ENCODE assay signal across 13 cellular contexts in the genomic region with DNA sequence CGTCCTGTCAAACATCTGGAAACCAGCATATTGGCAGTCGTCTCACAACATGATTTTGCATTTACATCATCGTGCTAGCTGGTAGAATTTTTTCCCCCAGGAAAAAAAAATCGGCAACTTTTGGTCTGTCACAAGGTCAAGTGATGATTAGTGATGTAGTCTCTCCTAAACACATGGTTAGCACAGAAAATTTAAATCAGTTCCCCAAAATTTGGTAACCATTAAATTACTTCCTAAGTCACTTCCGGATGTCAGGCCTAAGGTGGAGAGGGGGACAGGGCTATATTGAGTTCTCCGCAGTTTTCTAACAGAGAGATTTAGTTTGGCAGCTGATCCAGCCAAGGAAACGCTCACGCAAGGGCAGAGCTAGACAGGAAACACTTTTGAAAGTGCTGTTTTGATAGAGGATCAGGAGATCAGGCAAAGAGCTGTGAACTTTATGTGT.
A peak's percentile ranks its signal among the peaks of the same experiment; 100 is the strongest.
DNase-seq lines count a peak whose midpoint lies in the region; ATAC-seq and TF ChIP-seq lines count a peak whose summit lies in the region.
"Had no signal": no experiment of that assay in that cellular context is flagged by ENCODE, and none has a peak within 500 bp of the region (broad histone marks: within the 10 kb centered on the region; RNA-seq: fewer than 3 reads in every experiment).

No MANE protein-coding gene starts in this region.

- no peak overlapping the region for H3K4me3 Mint-ChIP-seq in activated CD4-positive, alpha-beta T cell treated with anti-CD3 and anti-CD28 coated beads, Interleukin-2, amount 10 ng/mL, durations not matched to agents 24 days and 14 days
- H3K4me3 Mint-ChIP-seq in endothelial cell (ENCODE audit: unreplicated experiment): no peak overlapping the region
- H3K4me3 Mint-ChIP-seq in memory B cell: no peak overlapping the region
- peak overlapping the region; percentile 48 for H3K4me3 Mint-ChIP-seq in type B pancreatic cell

- TF ChIP-seq CTCF in endothelial cell (IDR thresholded peaks at IDR 0.05; ENCODE audit: unreplicated experiment) (no peak), type B pancreatic cell (conservative IDR thresholded peaks at IDR 0.05) (no peak)

- peaks cover 4% of the 10 kb centered on the region for H3K4me1 Mint-ChIP-seq in activated CD4-positive, alpha-beta T cell treated with anti-CD3 and anti-CD28 coated beads, Interleukin-2, amount 10 ng/mL, durations not matched to agents 24 days and 14 days
- H3K4me1 Mint-ChIP-seq in endothelial cell (ENCODE audit: unreplicated experiment) (peaks cover 58% of the 10 kb centered on the region), memory B cell (peaks cover 3% of the 10 kb centered on the region), type B pancreatic cell (ENCODE audit: unreplicated experiment) (peaks cover 64% of the 10 kb centered on the region)

- H3K27ac Mint-ChIP-seq in activated CD4-positive, alpha-beta T cell treated with anti-CD3 and anti-CD28 coated beads, Interleukin-2, amount 10 ng/mL, durations not matched to agents 24 days and 14 days: no peak overlapping the region
- H3K27ac Mint-ChIP-seq in endothelial cell (ENCODE audit: unreplicated experiment) (peak overlapping the region; percentile 84), memory B cell (peak overlapping the region; percentile 37), type B pancreatic cell (peak overlapping the region; percentile 72)

- H3K27me3 Mint-ChIP-seq in activated CD4-positive, alpha-beta T cell treated with anti-CD3 and anti-CD28 coated beads, Interleukin-2, amount 10 ng/mL, durations not matched to agents 24 days and 14 days: no peaks in the 10 kb centered on the region
- no peaks in the 10 kb centered on the region for H3K27me3 Mint-ChIP-seq in endothelial cell (ENCODE audit: unreplicated experiment)
- no peaks in the 10 kb centered on the region for H3K27me3 Mint-ChIP-seq in memory B cell
- peaks cover 3% of the 10 kb centered on the region for H3K27me3 Mint-ChIP-seq in type B pancreatic cell

- H3K36me3 Mint-ChIP-seq in activated CD4-positive, alpha-beta T cell treated with anti-CD3 and anti-CD28 coated beads, Interleukin-2, amount 10 ng/mL, durations not matched to agents 24 days and 14 days (ENCODE audit: low read depth): no peaks in the 10 kb centered on the region
- H3K36me3 Mint-ChIP-seq in endothelial cell (ENCODE audit: low read depth, unreplicated experiment) (no peaks in the 10 kb centered on the region), memory B cell (peaks cover 2% of the 10 kb centered on the region), type B pancreatic cell (no peaks in the 10 kb centered on the region)

- ATAC-seq in memory B cell (ENCODE audit: low read depth): no peak
- ATAC-seq in HG02759 (IDR thresholded peaks at IDR 0.05; ENCODE audit: unreplicated experiment): no peak
- ATAC-seq: A549 had no signal

- no peaks in the 10 kb centered on the region for H3K9me3 Mint-ChIP-seq in activated CD4-positive, alpha-beta T cell treated with anti-CD3 and anti-CD28 coated beads, Interleukin-2, amount 10 ng/mL, durations not matched to agents 24 days and 14 days
- H3K9me3 Mint-ChIP-seq in endothelial cell (ENCODE audit: unreplicated experiment) (no peaks in the 10 kb centered on the region), memory B cell (no peaks in the 10 kb centered on the region), type B pancreatic cell (no peaks in the 10 kb centered on the region)

- DNase-seq in activated CD4-positive, alpha-beta T cell treated with anti-CD3 and anti-CD28 coated beads, Interleukin-2, amount 10 ng/mL, durations not matched to agents 24 days and 14 days: peak; percentile 53
- no peak for DNase-seq in activated CD4-positive, alpha-beta T cell treated with anti-CD3 and anti-CD28 coated beads for 1 hour
- no peak for DNase-seq in endothelial cell (ENCODE audit: low spot score)
- no peak for DNase-seq in memory B cell (ENCODE audit: low spot score in 2 of 2)
- no peak for DNase-seq in type B pancreatic cell (ENCODE audit: extremely low spot score, unreplicated experiment)
- DNase-seq in NCI-H446 treated with DMSO at 0.1 percent for 48 hours (lab: John Stamatoyannopoulos, UW): no peak
- DNase-seq in mucosa of gallbladder (ENCODE audit: low spot score): no peak
- DNase-seq: MM.1S; NCI-H226; stimulated activated CD4-positive, alpha-beta T cell treated with anti-CD3 and anti-CD28 coated beads, Interleukin-2, amount 100 ng/mL, for 48 hours; stimulated activated naive CD4-positive, alpha-beta T cell treated with Interleukin-2 at 50 U/mL for 16 hours had no signal

- intact Hi-C loops in activated CD4-positive, alpha-beta T cell treated with anti-CD3 and anti-CD28 coated beads, Interleukin-2, amount 10 ng/mL, durations not matched to agents 24 days and 14 days (cut with micrococcal nuclease): no loop called here
